Comparison of ENCODE assay signal across 20 cellular contexts in genomic region chr2:42421601-42422252, GRCh38.
DNase-seq lines count a peak whose midpoint lies in the region; ATAC-seq and TF ChIP-seq lines count a peak whose summit lies in the region.
"Had no signal": no experiment of that assay in that cellular context is flagged by ENCODE, and none has a peak within 500 bp of the region (broad histone marks: within the 10 kb centered on the region; RNA-seq: fewer than 3 reads in every experiment).

No MANE protein-coding gene starts in this region.

- H3K36me3 Mint-ChIP-seq in H9 (ENCODE audit: insufficient read depth in 1 of 3, low read depth in 3 of 3) = no peaks in the 10 kb centered on the region; a peak in 1 of 7 replicates
- no peaks in the 10 kb centered on the region for H3K36me3 Mint-ChIP-seq in nephron (ENCODE audit: low read depth)
- H3K36me3 Mint-ChIP-seq in T-cell = no peaks in the 10 kb centered on the region
- H3K36me3 Mint-ChIP-seq: brain had no signal

- intact Hi-C loops in cardiac septum (cut with DNase I) = no loop called here

- H3K4me3 Mint-ChIP-seq in H9 (no peak overlapping the region; a peak in 1 of 5 replicates), nephron (no peak overlapping the region), T-cell (no peak overlapping the region)
- H3K4me3 Mint-ChIP-seq: B cell, brain had no signal

- H3K27ac Mint-ChIP-seq in H9 (peak overlapping the region in 2 of 3 experiments; percentile 42 to 81; a peak in 2 of 7 replicates), nephron (peak overlapping the region in 2 of 3 experiments; percentile 46 to 75), T-cell (no peak overlapping the region)
- H3K27ac Mint-ChIP-seq: B cell had no signal

- ATAC-seq in T-cell (replicated peaks in 1 of 4) = no peak
- ATAC-seq: left lobe of liver had no signal

- no peak overlapping the region for H3K18ac ChIP-seq in H9 (ENCODE audit: insufficient read length, low read depth, low read length)

- H3K14ac ChIP-seq in H9 (ENCODE audit: insufficient read depth, low read length) = no peak overlapping the region

- TF ChIP-seq CTCF in H9 (conservative IDR thresholded peaks at IDR 0.05) (no peak), nephron (IDR thresholded peaks at IDR 0.05; ENCODE audit: unreplicated experiment in 3 of 3) (no peak)

- H3K9me3 ChIP-seq in H9 (ENCODE audit: control insufficient read depth, low read depth, low read length) = no peaks in the 10 kb centered on the region
- H3K9me3 ChIP-seq: stomach had no signal

- no CpG with 5 or more reads among the region's 3 CpGs for WGBS in H9 (ENCODE audit: extremely low coverage, insufficient read length, low lambda C conversion rate)

- H3T11ph ChIP-seq in H9 (ENCODE audit: low read length) = no peak overlapping the region

- H3K27ac ChIP-seq in H9 (ENCODE audit: insufficient read length, low read depth, low read length) (no peak overlapping the region), caudate nucleus (ENCODE audit: low read depth, low read length) (no peak overlapping the region)
- H3K27ac ChIP-seq: epithelial cell of prostate, stomach had no signal

- no peaks in the 10 kb centered on the region for H3K27me3 ChIP-seq in H9 (ENCODE audit: insufficient read depth, low read length)
- H3K27me3 ChIP-seq: stomach had no signal

- H3K23me2 ChIP-seq in H9 (ENCODE audit: insufficient read length, low read depth, low read length, poor library complexity, severe bottlenecking) = no peaks in the 10 kb centered on the region

- POLR2A ChIA-PET in T-cell (lab: Charles Lee) = no interaction called here

- no peak overlapping the region for H4K5ac ChIP-seq in H9 (ENCODE audit: insufficient read length, low read depth, low read length)

- H3K23ac ChIP-seq in H9 (ENCODE audit: insufficient read length, low read depth, low read length) = no peak overlapping the region

- no peaks in the 10 kb centered on the region for H3K79me1 ChIP-seq in H9 (ENCODE audit: insufficient read depth, low read depth, low read length, poor library complexity, severe bottlenecking)

- no peaks in the 10 kb centered on the region for H3K4me1 ChIP-seq in H9 (ENCODE audit: insufficient read depth, low read length)
- H3K4me1 ChIP-seq: stomach had no signal

- no peak overlapping the region for H3K4me2 ChIP-seq in H9 (ENCODE audit: insufficient read depth, insufficient read length, low read length)

- no peak overlapping the region for H2AK5ac ChIP-seq in H9 (ENCODE audit: insufficient read length, low read length)

- H2BK15ac ChIP-seq in H9 (ENCODE audit: low read depth, low read length) = no peak overlapping the region

- H2BK12ac ChIP-seq in H9 (ENCODE audit: insufficient read length, low read depth, low read length) = no peak overlapping the region

- no peaks in the 10 kb centered on the region for H3K79me2 ChIP-seq in H9 (ENCODE audit: insufficient read depth, low read length)

- no peak overlapping the region for H2BK5ac ChIP-seq in H9 (ENCODE audit: insufficient read length, low read length)

- no peak overlapping the region for H4K91ac ChIP-seq in H9 (ENCODE audit: insufficient read length, low read depth, low read length)

- no peak overlapping the region for H3K4ac ChIP-seq in H9 (ENCODE audit: low read depth, low read length)

- H2BK120ac ChIP-seq in H9 (ENCODE audit: low read depth, low read length, poor library complexity, severe bottlenecking) = no peak overlapping the region

- H3K4me1 Mint-ChIP-seq in H9 (peaks cover 9 to 18% of the 10 kb centered on the region in 2 experiments; a peak in 3 of 4 replicates), nephron (peaks cover 29% of the 10 kb centered on the region), T-cell (peaks cover 0 to 18% (median 14%) of the 10 kb centered on the region in 3 donors)
- H3K4me1 Mint-ChIP-seq: B cell, brain had no signal

- no peak for DNase-seq in H9
- DNase-seq in M059J (ENCODE audit: low read depth) = peak; percentile 45
- DNase-seq in astrocyte of the hippocampus (ENCODE audit: low read depth, low spot score) = peak; percentile 16
- no peak for DNase-seq in cardiac septum (ENCODE audit: low spot score)
- no peak for DNase-seq in caudate nucleus (lab: John Stamatoyannopoulos, UW)
- no peak for DNase-seq in T-cell
- DNase-seq: activated CD4-positive, alpha-beta T cell treated with anti-CD3 and anti-CD28 coated beads, Interleukin-2, amount 50 U/mL, for 4 hours; activated naive CD4-positive, alpha-beta T cell treated with Interleukin-2 at 50 U/mL for 16 hours; COR-L47; NCI-H1092; NCI-H2081; NCI-H510A; small intestine; stimulated activated CD4-positive, alpha-beta T cell treated with anti-CD3 and anti-CD28 coated beads, Interleukin-4, amount 100 ng/mL, for 1 hour; stomach had no signal

- CTCF ChIA-PET in T-cell (lab: Charles Lee) = no interaction called here

- no peak overlapping the region for H3K56ac ChIP-seq in H9 (ENCODE audit: insufficient read length, low read depth, low read length)

- no peak overlapping the region for H3K9ac ChIP-seq in H9 (ENCODE audit: extremely low read depth, insufficient read length, low read length)

- no peak overlapping the region for H2AFZ ChIP-seq in H9 (ENCODE audit: low read length)

- H4K8ac ChIP-seq in H9 (replicated peaks; ENCODE audit: insufficient read length, low read depth, low read length) = no peak overlapping the region

- H3K9me3 Mint-ChIP-seq in H9 = no peaks in the 10 kb centered on the region
- no peaks in the 10 kb centered on the region for H3K9me3 Mint-ChIP-seq in nephron
- H3K9me3 Mint-ChIP-seq in T-cell = no peaks in the 10 kb centered on the region
- H3K9me3 Mint-ChIP-seq: brain had no signal

- H4K20me1 ChIP-seq in H9 (ENCODE audit: control insufficient read depth, insufficient read depth, insufficient read length) = no peaks in the 10 kb centered on the region

- no peak overlapping the region for H2BK20ac ChIP-seq in H9 (ENCODE audit: low read depth, low read length, poor library complexity, severe bottlenecking)

- no peaks in the 10 kb centered on the region for H3K27me3 Mint-ChIP-seq in H9 (ENCODE audit: low read depth)
- peaks cover 3% of the 10 kb centered on the region for H3K27me3 Mint-ChIP-seq in nephron (ENCODE audit: low read depth)
- H3K27me3 Mint-ChIP-seq in T-cell = peaks cover 0 to 20% of the 10 kb centered on the region in 2 donors

Comparison
In these comparisons a context has a peak if more than half of its experiments do, and no peak if none do; other contexts are left out.
1. DNase-seq: peak in M059J (single experiment) and astrocyte of the hippocampus (single experiment); none in H9 (single experiment), cardiac septum (single experiment), caudate nucleus (0 of 61) and T-cell (0 of 34).
2. H3K27ac Mint-ChIP-seq: peak in H9 (2 of 3) and nephron (2 of 3); none in T-cell (0 of 2).